8 cellular contexts compared by ENCODE assay signal in genomic region chr9:66153021-66153725, GRCh38.
DNase-seq lines count a peak whose midpoint lies in the region; ATAC-seq, FAIRE-seq and TF ChIP-seq lines count a peak whose summit lies in the region.
"Not testable (repeated sequence)": the region's sequence is repeated elsewhere in the genome, so short reads cannot be mapped to it uniquely, and the experiment has no call there.

No MANE protein-coding gene starts in this region.

- intact Hi-C loops in GM12878 (cut with micrococcal nuclease; ENCODE audit: unreplicated experiment) = not testable (repeated sequence)

- RAD21 ChIA-PET in GM12878 (lab: Charles Lee; ENCODE audit: unreplicated experiment) = not testable (repeated sequence)

- H3K9me3 ChIP-seq in GM12878 (replicated peaks; ENCODE audit: control insufficient read depth, insufficient read depth, low read length); cardiac muscle cell (ENCODE audit: low read depth); parathyroid adenoma (ENCODE audit: control insufficient read depth, low read length); suprapubic skin: not testable (repeated sequence)

- H3K4me1 ChIP-seq in GM12878 (ENCODE audit: control insufficient read depth, insufficient read depth, low read length); cardiac muscle cell (ENCODE audit: low read depth); parathyroid adenoma; suprapubic skin: not testable (repeated sequence)

- H3K27ac ChIP-seq in GM12878 (ENCODE audit: control insufficient read depth, insufficient read depth); cardiac muscle cell; suprapubic skin: not testable (repeated sequence)
- peak overlapping the region; percentile 69 for H3K27ac ChIP-seq in parathyroid adenoma

- TF ChIP-seq CTCF in GM12864 (IDR thresholded peaks at IDR 0.05; ENCODE audit: low read depth, low read length, missing control alignments) = not testable (repeated sequence)
- TF ChIP-seq CTCF in GM12878 (IDR thresholded peaks at IDR 0.05 in 2 of 3, conservative IDR thresholded peaks at IDR 0.05 in 1 of 3; ENCODE audit: control insufficient read depth in 2 of 3, extremely low read depth in 1 of 3, insufficient read depth in 1 of 3, low read depth in 3 of 3, low read length in 3 of 3) (peak; percentile 26 to 43 (median 39); a peak in 5 of 6 replicates), cardiac muscle cell (IDR thresholded peaks at IDR 0.05; ENCODE audit: low read depth, low read length) (peak; percentile 22), parathyroid adenoma (IDR thresholded peaks at IDR 0.05) (peak; percentile 44), suprapubic skin (IDR thresholded peaks at IDR 0.05) (peak in 1 of 2 donors; percentile 43)

- DNase-seq in GM12864 (ENCODE audit: low read depth) (peak; percentile 0), T-helper 2 cell (peak in 3 of 5 experiments; percentile 6 to 73 (median 12)), cardiac muscle cell (ENCODE audit: low read depth in 1 of 2, low spot score in 1 of 2) (peak; percentile 70 to 79)
- not testable (repeated sequence) for DNase-seq in GM12878 (ENCODE audit: low read depth, low spot score); suprapubic skin (ENCODE audit: low spot score in 2 of 2)

- H2AFZ ChIP-seq in GM12878 (ENCODE audit: control insufficient read depth, low read depth, low read length) = not testable (repeated sequence)
- H2AFZ ChIP-seq in parathyroid adenoma = peak overlapping the region; percentile 76

- H3K9ac ChIP-seq in GM12878 (ENCODE audit: control insufficient read depth, insufficient read depth, low read length); parathyroid adenoma: not testable (repeated sequence)

- not testable (repeated sequence) for H3K79me2 ChIP-seq in GM12878 (ENCODE audit: control insufficient read depth, insufficient read depth, low read length); parathyroid adenoma

- H3K27me3 ChIP-seq in GM12878 (replicated peaks in 1 of 2; ENCODE audit: control insufficient read depth in 2 of 2, insufficient read depth in 2 of 2, low read length in 1 of 2); parathyroid adenoma (ENCODE audit: control insufficient read depth, insufficient read depth, low read length); suprapubic skin: not testable (repeated sequence)
- peaks cover 11% of the 10 kb centered on the region for H3K27me3 ChIP-seq in cardiac muscle cell

- ATAC-seq in GM21737 (IDR thresholded peaks at IDR 0.05; ENCODE audit: unreplicated experiment) (peak; percentile 96), HG03457 (IDR thresholded peaks at IDR 0.05; ENCODE audit: unreplicated experiment) (peak; percentile 100), GM12878 (peak; percentile 100)

- CTCF ChIA-PET in GM12878 (lab: Yijun Ruan, JAX) = not testable (repeated sequence)

- not testable (repeated sequence) for BruUV-seq in GM12878 (replicated peaks; lab: Mats Ljungman, UMichigan)

- H3K4me3 ChIP-seq in GM12864 (ENCODE audit: low read depth, low read length); GM12878; parathyroid adenoma (ENCODE audit: low read depth, low read length): not testable (repeated sequence)
- H3K4me3 ChIP-seq in cardiac muscle cell = peak overlapping the region; percentile 14
- peak overlapping the region; percentile 45 for H3K4me3 ChIP-seq in suprapubic skin

- in situ Hi-C loops in GM12878 (cut with MboI) = not testable (repeated sequence)

- 0 out of 2 replicates have a peak overlapping the region, but pooled peaks have one; percentile 48 for H3K4me2 ChIP-seq in GM12878 (ENCODE audit: control insufficient read depth, insufficient read depth)
- H3K4me2 ChIP-seq in parathyroid adenoma (ENCODE audit: low read length) = not testable (repeated sequence)

- not testable (repeated sequence) for TF ChIP-seq POLR2A in GM12878 (IDR thresholded peaks at IDR 0.05; ENCODE audit: low read depth, low read length); suprapubic skin (IDR thresholded peaks at IDR 0.05)

- 4% methylated on average over 37 of the region's 59 CpGs for WGBS in GM12878 (ENCODE audit: insufficient coverage, insufficient replicate concordance, low lambda C conversion rate, missing lambda C conversion rate)
- no CpG with 5 or more reads among the region's 59 CpGs for WGBS in suprapubic skin

- peak; percentile 39 for TF ChIP-seq RAD21 in GM12878 (IDR thresholded peaks at IDR 0.05; ENCODE audit: insufficient read depth, low read depth, low read length)

- not testable (repeated sequence) for FAIRE-seq in GM12878 (lab: Jason Lieb, UNC)

- not testable (repeated sequence) for TF ChIP-seq EP300 in GM12878 (IDR thresholded peaks at IDR 0.05; ENCODE audit: borderline replicate concordance in 1 of 2, control insufficient read depth in 1 of 2, low read depth in 2 of 2, low read length in 2 of 2); suprapubic skin (IDR thresholded peaks at IDR 0.05)

- not testable (repeated sequence) for H4K20me1 ChIP-seq in GM12878 (ENCODE audit: control insufficient read depth, insufficient read depth)

- SMC1A ChIA-PET in GM12878 (lab: Charles Lee; ENCODE audit: uncharacterized antibody, unreplicated experiment) = not testable (repeated sequence)

- not testable (repeated sequence) for H3K36me3 ChIP-seq in GM12878 (ENCODE audit: control insufficient read depth in 2 of 2, insufficient read depth in 2 of 2, low read length in 1 of 2); cardiac muscle cell; parathyroid adenoma (ENCODE audit: control insufficient read depth, insufficient read depth, low read length); suprapubic skin

- POLR2A ChIA-PET in GM12878 (lab: Charles Lee) = not testable (repeated sequence)

TF ChIP-seq in GM12878, 131 proteins besides CTCF, POLR2A, EP300 and RAD21:
- 0 out of 2 replicates have a peak, but pooled peaks have one; percentile 23 for TF ChIP-seq SMARCA5 (IDR thresholded peaks at IDR 0.05)
- peak; percentile 42 for TF ChIP-seq HDAC6 (IDR thresholded peaks at IDR 0.05; ENCODE audit: unreplicated experiment)
- peak; percentile 14; the same call in 1 of the 2 replicates for TF ChIP-seq SMC3 (IDR thresholded peaks at IDR 0.05; ENCODE audit: borderline replicate concordance, low read length)
- peak in 1 of 2 experiments; percentile 39; a peak in 1 of 4 replicates for TF ChIP-seq BHLHE40 (IDR thresholded peaks at IDR 0.05; ENCODE audit: borderline replicate concordance in 1 of 2, low read depth in 2 of 2, low read length in 1 of 2)
